Comparison of ENCODE assay signal across 18 cellular contexts in genomic region chr12:57630891-57631433, GRCh38. TPM values are rescaled to one million over a fixed set of nuclear protein-coding genes. Genes with fewer than 3 reads are reported as not detected.
DNase-seq lines count a peak whose midpoint lies in the region; ATAC-seq and TF ChIP-seq lines count a peak whose summit lies in the region.
"Had no signal": no experiment of that assay in that cellular context is flagged by ENCODE, and none has a peak within 500 bp of the region (broad histone marks: within the 10 kb centered on the region; RNA-seq: fewer than 3 reads in every experiment).

No MANE protein-coding gene starts in this region.

- peak overlapping the region; percentile 71 for H3K4me3 ChIP-seq in NT2/D1 (ENCODE audit: insufficient read length, low read depth)
- H3K4me3 ChIP-seq in iPS-15b (ENCODE audit: low read depth, low read length), result peak overlapping the region; percentile 58
- H3K4me3 ChIP-seq in prostate gland, result no peak overlapping the region
- H3K4me3 ChIP-seq in ascending aorta, result no peak overlapping the region

- H3K36me3 ChIP-seq in NT2/D1 (ENCODE audit: insufficient read depth, insufficient read length, low read length), result peaks cover 44% of the 10 kb centered on the region
- H3K36me3 ChIP-seq in iPS-15b (ENCODE audit: control insufficient read depth, insufficient read depth, low read length), result no peaks in the 10 kb centered on the region
- no peaks in the 10 kb centered on the region for H3K36me3 ChIP-seq in prostate gland
- H3K36me3 ChIP-seq in ascending aorta, result peaks cover under 1 to 5% of the 10 kb centered on the region in 2 donors
- H3K36me3 ChIP-seq: Peyer's patch, transverse colon had no signal

- no peak overlapping the region for H3K27ac Mint-ChIP-seq in activated CD4-positive, alpha-beta memory T cell treated with anti-CD3 and anti-CD28 coated beads, Interleukin-2, amount 10 ng/mL, durations not matched to agents 7 days and 5 days
- no peak overlapping the region for H3K27ac Mint-ChIP-seq in activated CD4-positive, alpha-beta memory T cell treated with anti-CD3 and anti-CD28 coated beads for 36 hours
- H3K27ac Mint-ChIP-seq: activated CD8-positive, alpha-beta T cell treated with anti-CD3 and anti-CD28 coated beads for 36 hours; CD4-positive, alpha-beta memory T cell; dendritic cell treated with granulocyte-macrophage colony-stimulating factor and Interleukin-4, amounts not matched to agents 40 ng/mL and 50 ng/mL, for 4 days; progenitor cell of endocrine pancreas; stimulated activated naive B cell treated with anti-CD40 and anti-IgM and Interleukin-4, amounts not matched to agents 10 μg/mL and 1 μg/mL and 100 μg/mL, for 72 hours had no signal

- peak; percentile 13 for DNase-seq in activated CD4-positive, alpha-beta memory T cell treated with anti-CD3 and anti-CD28 coated beads, Interleukin-2, amount 10 ng/mL, durations not matched to agents 7 days and 5 days
- no peak for DNase-seq in activated CD4-positive, alpha-beta memory T cell treated with anti-CD3 and anti-CD28 coated beads for 36 hours
- DNase-seq in NT2/D1 (ENCODE audit: low read depth, low spot score), result no peak
- DNase-seq in prostate gland (ENCODE audit: low spot score), result peak; percentile 2
- no peak for DNase-seq in ascending aorta (ENCODE audit: low spot score in 2 of 2)
- DNase-seq in LoVo (ENCODE audit: low spot score), result no peak
- DNase-seq: activated CD8-positive, alpha-beta T cell treated with anti-CD3 and anti-CD28 coated beads for 36 hours; activated gamma-delta T cell; CD4-positive, alpha-beta memory T cell; NCI-H69; Peyer's patch; stimulated activated naive B cell treated with anti-CD40 and anti-IgM and Interleukin-4, amounts not matched to agents 10 μg/mL and 1 μg/mL and 100 μg/mL, for 72 hours; transverse colon had no signal

- TF ChIP-seq CTCF in prostate gland (IDR thresholded peaks at IDR 0.05) (no peak), ascending aorta (IDR thresholded peaks at IDR 0.05) (no peak)

- intact Hi-C loops in activated CD4-positive, alpha-beta memory T cell treated with anti-CD3 and anti-CD28 coated beads for 36 hours (cut with micrococcal nuclease), result loop anchor here (5.0 kb wide), 2 partner anchors 61 to 111 kb away; partner anchors contain the start of gene OS9
- intact Hi-C loops in prostate gland (cut with DNase I), result loop anchor here (5.0 kb wide), 1 partner anchor 61 kb away; the partner anchor contains the start of gene OS9
- intact Hi-C loops in ascending aorta (cut with DNase I), result no loop called here

- no peaks in the 10 kb centered on the region for H3K36me3 Mint-ChIP-seq in activated CD4-positive, alpha-beta memory T cell treated with anti-CD3 and anti-CD28 coated beads, Interleukin-2, amount 10 ng/mL, durations not matched to agents 7 days and 5 days (ENCODE audit: low read depth)
- H3K36me3 Mint-ChIP-seq in activated CD4-positive, alpha-beta memory T cell treated with anti-CD3 and anti-CD28 coated beads for 36 hours, result no peaks in the 10 kb centered on the region
- H3K36me3 Mint-ChIP-seq: CD4-positive, alpha-beta memory T cell; stimulated activated naive B cell treated with anti-CD40 and anti-IgM and Interleukin-4, amounts not matched to agents 10 μg/mL and 1 μg/mL and 100 μg/mL, for 72 hours had no signal

- POLR2A ChIA-PET in activated CD4-positive, alpha-beta memory T cell treated with anti-CD3 and anti-CD28 coated beads, Interleukin-2, amount 10 ng/mL, durations not matched to agents 7 days and 5 days (lab: Charles Lee), result interaction anchor here (1.6 kb wide), 1 partner anchor 111 kb away, joined by 4 read pairs; the partner anchor contains the start of gene DDIT3
- POLR2A ChIA-PET in activated CD4-positive, alpha-beta memory T cell treated with anti-CD3 and anti-CD28 coated beads for 36 hours (lab: Charles Lee), result no interaction called here

- no peak overlapping the region for H3K4me3 Mint-ChIP-seq in activated CD4-positive, alpha-beta memory T cell treated with anti-CD3 and anti-CD28 coated beads, Interleukin-2, amount 10 ng/mL, durations not matched to agents 7 days and 5 days
- H3K4me3 Mint-ChIP-seq in activated CD4-positive, alpha-beta memory T cell treated with anti-CD3 and anti-CD28 coated beads for 36 hours, result no peak overlapping the region
- H3K4me3 Mint-ChIP-seq: dendritic cell treated with granulocyte-macrophage colony-stimulating factor and Interleukin-4, amounts not matched to agents 40 ng/mL and 50 ng/mL, for 4 days had no signal

- 67% methylated on average over 6 of the region's 6 CpGs for WGBS in prostate gland

- H3K4me1 ChIP-seq in NT2/D1 (ENCODE audit: insufficient read depth, insufficient read length), result peaks cover 5% of the 10 kb centered on the region
- H3K4me1 ChIP-seq in iPS-15b (ENCODE audit: control insufficient read depth, insufficient read depth, low read length), result peaks cover 4% of the 10 kb centered on the region
- peaks cover 3% of the 10 kb centered on the region for H3K4me1 ChIP-seq in prostate gland (replicated peaks)
- peaks cover 4 to 7% of the 10 kb centered on the region in 2 donors for H3K4me1 ChIP-seq in ascending aorta

- no peaks in the 10 kb centered on the region for H3K9me3 ChIP-seq in NT2/D1 (ENCODE audit: insufficient read depth, low read length)
- H3K9me3 ChIP-seq in iPS-15b (ENCODE audit: control insufficient read depth, insufficient read depth, low read length), result no peaks in the 10 kb centered on the region
- no peaks in the 10 kb centered on the region for H3K9me3 ChIP-seq in prostate gland
- no peaks in the 10 kb centered on the region for H3K9me3 ChIP-seq in ascending aorta
- H3K9me3 ChIP-seq: Peyer's patch, transverse colon had no signal

- H3K27me3 Mint-ChIP-seq in activated CD4-positive, alpha-beta memory T cell treated with anti-CD3 and anti-CD28 coated beads, Interleukin-2, amount 10 ng/mL, durations not matched to agents 7 days and 5 days, result peaks cover 70% of the 10 kb centered on the region
- H3K27me3 Mint-ChIP-seq in activated CD4-positive, alpha-beta memory T cell treated with anti-CD3 and anti-CD28 coated beads for 36 hours, result peaks cover 58% of the 10 kb centered on the region

- peak overlapping the region; percentile 85 for H3K9ac ChIP-seq in NT2/D1 (ENCODE audit: insufficient read length, low read depth)
- H3K9ac ChIP-seq in iPS-15b (ENCODE audit: low read depth, low read length), result no peak overlapping the region

- H3K9me3 Mint-ChIP-seq in activated CD4-positive, alpha-beta memory T cell treated with anti-CD3 and anti-CD28 coated beads, Interleukin-2, amount 10 ng/mL, durations not matched to agents 7 days and 5 days, result no peaks in the 10 kb centered on the region
- no peaks in the 10 kb centered on the region for H3K9me3 Mint-ChIP-seq in activated CD4-positive, alpha-beta memory T cell treated with anti-CD3 and anti-CD28 coated beads for 36 hours
- H3K9me3 Mint-ChIP-seq: activated CD8-positive, alpha-beta T cell treated with anti-CD3 and anti-CD28 coated beads for 36 hours; CD4-positive, alpha-beta memory T cell; dendritic cell treated with granulocyte-macrophage colony-stimulating factor and Interleukin-4, amounts not matched to agents 40 ng/mL and 50 ng/mL, for 4 days; stimulated activated naive B cell treated with anti-CD40 and anti-IgM and Interleukin-4, amounts not matched to agents 10 μg/mL and 1 μg/mL and 100 μg/mL, for 72 hours had no signal

- ATAC-seq in GM18858 (IDR thresholded peaks at IDR 0.05; ENCODE audit: unreplicated experiment), result no peak
- ATAC-seq: activated CD8-positive, alpha-beta T cell treated with anti-CD3 and anti-CD28 coated beads for 36 hours; esophagus mucosa; stimulated activated naive B cell treated with anti-CD40 and anti-IgM and Interleukin-4, amounts not matched to agents 10 μg/mL and 1 μg/mL and 100 μg/mL, for 72 hours had no signal

- H3K4me1 Mint-ChIP-seq in activated CD4-positive, alpha-beta memory T cell treated with anti-CD3 and anti-CD28 coated beads, Interleukin-2, amount 10 ng/mL, durations not matched to agents 7 days and 5 days, result peaks cover 14% of the 10 kb centered on the region
- peaks cover 19% of the 10 kb centered on the region for H3K4me1 Mint-ChIP-seq in activated CD4-positive, alpha-beta memory T cell treated with anti-CD3 and anti-CD28 coated beads for 36 hours (ENCODE audit: low read depth)

- peaks cover 38% of the 10 kb centered on the region for H3K27me3 ChIP-seq in NT2/D1 (ENCODE audit: insufficient read depth, insufficient read length)
- peaks cover 82% of the 10 kb centered on the region for H3K27me3 ChIP-seq in iPS-15b (ENCODE audit: control insufficient read depth, insufficient read depth, low read length)
- H3K27me3 ChIP-seq in prostate gland (replicated peaks; ENCODE audit: insufficient read depth), result peaks cover 9% of the 10 kb centered on the region
- no peaks in the 10 kb centered on the region for H3K27me3 ChIP-seq in ascending aorta

- CTCF ChIA-PET in activated CD4-positive, alpha-beta memory T cell treated with anti-CD3 and anti-CD28 coated beads, Interleukin-2, amount 10 ng/mL, durations not matched to agents 7 days and 5 days (lab: Charles Lee), result interaction anchor here (0.7 to 5.3 kb wide), 4 partner anchors 11 to 62 kb away, joined by 3 to 47 read pairs (median 9); no protein-coding TSS in a partner anchor
- CTCF ChIA-PET in activated CD4-positive, alpha-beta memory T cell treated with anti-CD3 and anti-CD28 coated beads for 36 hours (lab: Charles Lee), result interaction anchor here (0.7 to 5.1 kb wide), 4 partner anchors 8 to 62 kb away, joined by 3 to 43 read pairs (median 5); no protein-coding TSS in a partner anchor

- H3K27ac ChIP-seq in prostate gland (no peak overlapping the region), ascending aorta (no peak overlapping the region)
- H3K27ac ChIP-seq: Peyer's patch, transverse colon had no signal

- TF ChIP-seq POLR2A in prostate gland (IDR thresholded peaks at IDR 0.05), result no peak

RNA-seq across cellular contexts. Expression of gene B4GALNT1, which starts 2.0 kb away (rescaled TPM):
- 1 to 10 TPM; 1.4 to 1.8 TPM for total RNA-seq in activated CD4-positive, alpha-beta memory T cell treated with anti-CD3 and anti-CD28 coated beads, Interleukin-2, amount 10 ng/mL, durations not matched to agents 7 days and 5 days
- total RNA-seq in activated CD4-positive, alpha-beta memory T cell treated with anti-CD3 and anti-CD28 coated beads for 36 hours, result 1 to 10 TPM; 1.7 to 2.1 TPM
- 1 to 10 TPM; 2.2 to 6.7 TPM for total RNA-seq in prostate gland
- 16.6 TPM for total RNA-seq in ascending aorta
- total RNA-seq: CD4-positive, alpha-beta memory T cell had no signal

RNA-seq across cellular contexts. Expression of gene ARHGEF25, which starts 19.7 kb away (rescaled TPM):
- total RNA-seq in activated CD4-positive, alpha-beta memory T cell treated with anti-CD3 and anti-CD28 coated beads, Interleukin-2, amount 10 ng/mL, durations not matched to agents 7 days and 5 days, result under 1 TPM; 0.55 to 0.93 TPM
- total RNA-seq in activated CD4-positive, alpha-beta memory T cell treated with anti-CD3 and anti-CD28 coated beads for 36 hours, result 1 to 10 TPM; 1.4 to 2.5 TPM
- total RNA-seq in prostate gland (10 to 100 TPM; 16.6 to 32.5 TPM), ascending aorta (47.8 TPM)

RNA-seq across cellular contexts. Expression of gene DTX3, which starts 26.3 kb away (rescaled TPM):
- 10 to 100 TPM; 19.3 to 21.8 TPM for total RNA-seq in activated CD4-positive, alpha-beta memory T cell treated with anti-CD3 and anti-CD28 coated beads, Interleukin-2, amount 10 ng/mL, durations not matched to agents 7 days and 5 days
- total RNA-seq in activated CD4-positive, alpha-beta memory T cell treated with anti-CD3 and anti-CD28 coated beads for 36 hours, result 10 to 100 TPM; 15.4 to 15.8 TPM
- total RNA-seq in prostate gland, result 10 to 100 TPM; 42.2 to 59.9 TPM
- total RNA-seq in ascending aorta, result 33.5 TPM

RNA-seq across cellular contexts. Expression of gene PIP4K2C, which starts 40.0 kb away (rescaled TPM):
- total RNA-seq in activated CD4-positive, alpha-beta memory T cell treated with anti-CD3 and anti-CD28 coated beads, Interleukin-2, amount 10 ng/mL, durations not matched to agents 7 days and 5 days, result 10 to 100 TPM; 21.6 to 21.9 TPM
- 10 to 100 TPM; 17.8 to 20.6 TPM for total RNA-seq in activated CD4-positive, alpha-beta memory T cell treated with anti-CD3 and anti-CD28 coated beads for 36 hours
- total RNA-seq in prostate gland (10 to 100 TPM; 37.4 to 51.1 TPM), ascending aorta (153 TPM)

Comparison
In these comparisons a context has a peak if more than half of its experiments do, and no peak if none do; other contexts are left out.
1. DNase-seq: peak in activated CD4-positive, alpha-beta memory T cell treated with anti-CD3 and anti-CD28 coated beads, Interleukin-2, amount 10 ng/mL, durations not matched to agents 7 days and 5 days (single experiment) and prostate gland (single experiment); none in activated CD4-positive, alpha-beta memory T cell treated with anti-CD3 and anti-CD28 coated beads for 36 hours (single experiment), NT2/D1 (single experiment), ascending aorta (0 of 2) and LoVo (single experiment).
2. H3K4me3 ChIP-seq: peak in NT2/D1 (single experiment) and iPS-15b (single experiment); none in prostate gland (0 of 2) and ascending aorta (0 of 2).
3. RNA of gene ARHGEF25, which starts 19.7 kb away (total RNA-seq): 47.8 TPM in ascending aorta (single experiment) and 16.6 to 32.5 TPM in prostate gland; 1.4 to 2.5 TPM in activated CD4-positive, alpha-beta memory T cell treated with anti-CD3 and anti-CD28 coated beads for 36 hours and 0.55 to 0.93 TPM in activated CD4-positive, alpha-beta memory T cell treated with anti-CD3 and anti-CD28 coated beads, Interleukin-2, amount 10 ng/mL, durations not matched to agents 7 days and 5 days; every median in the first group is over 4 times any median in the second.